15 cellular contexts compared by ENCODE assay signal in genomic region chr2:207037813-207038212, GRCh38.
"Had no signal": no experiment of that assay in that cellular context is flagged by ENCODE, and none has a peak within 500 bp of the region (broad histone marks: within the 10 kb centered on the region; RNA-seq: fewer than 3 reads in every experiment).

No MANE protein-coding gene starts in this region.

- H3K27me3 ChIP-seq: colonic mucosa had no signal

- H3K27ac Mint-ChIP-seq: activated CD4-positive, alpha-beta memory T cell treated with anti-CD3 and anti-CD28 coated beads, Interleukin-2, amount 10 ng/mL, durations not matched to agents 7 days and 5 days; activated T-helper 1 cell treated with anti-CD3 and anti-CD28 coated beads, Interleukin-12 subunit alpha, Interleukin-12 subunit beta, Interleukin-2, Interleukin-4 antibody, amounts not matched to agents 30 ng/mL and 10 ng/mL and 1 ng/mL, durations not matched to agents 14 hours and 24 hours and 36 hours; nephron; type B pancreatic cell had no signal

- H3K36me3 Mint-ChIP-seq: type B pancreatic cell had no signal

- H3K4me1 Mint-ChIP-seq: activated CD4-positive, alpha-beta memory T cell treated with anti-CD3 and anti-CD28 coated beads, Interleukin-2, amount 10 ng/mL, durations not matched to agents 7 days and 5 days had no signal

- H3K9me3 ChIP-seq: colonic mucosa had no signal

- H3K4me3 ChIP-seq: colonic mucosa, psoas muscle had no signal

- DNase-seq: activated CD4-positive, alpha-beta memory T cell treated with anti-CD3 and anti-CD28 coated beads, Interleukin-2, amount 10 ng/mL, durations not matched to agents 7 days and 5 days; activated CD8-positive, alpha-beta memory T cell treated with anti-CD3 and anti-CD28 coated beads, Interleukin-2, amount 50 U/mL, for 4 hours; activated naive CD4-positive, alpha-beta T cell; colonic mucosa; effector CD8-positive, alpha-beta T cell; left colon; mammary epithelial cell; psoas muscle; stimulated activated naive CD4-positive, alpha-beta T cell treated with Interleukin-2 at 50 U/mL for 16 hours; SW 1271 had no signal

- H3K36me3 ChIP-seq: colonic mucosa had no signal

- H3K27ac ChIP-seq: colonic mucosa, epithelial cell of prostate, psoas muscle had no signal

- H3K4me1 ChIP-seq: colonic mucosa, psoas muscle had no signal

- ATAC-seq: left colon, psoas muscle, sciatic nerve had no signal

- H3K4me3 Mint-ChIP-seq: activated CD4-positive, alpha-beta memory T cell treated with anti-CD3 and anti-CD28 coated beads, Interleukin-2, amount 10 ng/mL, durations not matched to agents 7 days and 5 days; activated T-helper 1 cell treated with anti-CD3 and anti-CD28 coated beads, Interleukin-12 subunit alpha, Interleukin-12 subunit beta, Interleukin-2, Interleukin-4 antibody, amounts not matched to agents 30 ng/mL and 10 ng/mL and 1 ng/mL, durations not matched to agents 14 hours and 24 hours and 36 hours; nephron; type B pancreatic cell had no signal
